24 cellular contexts compared by ENCODE assay signal in the genomic region with DNA sequence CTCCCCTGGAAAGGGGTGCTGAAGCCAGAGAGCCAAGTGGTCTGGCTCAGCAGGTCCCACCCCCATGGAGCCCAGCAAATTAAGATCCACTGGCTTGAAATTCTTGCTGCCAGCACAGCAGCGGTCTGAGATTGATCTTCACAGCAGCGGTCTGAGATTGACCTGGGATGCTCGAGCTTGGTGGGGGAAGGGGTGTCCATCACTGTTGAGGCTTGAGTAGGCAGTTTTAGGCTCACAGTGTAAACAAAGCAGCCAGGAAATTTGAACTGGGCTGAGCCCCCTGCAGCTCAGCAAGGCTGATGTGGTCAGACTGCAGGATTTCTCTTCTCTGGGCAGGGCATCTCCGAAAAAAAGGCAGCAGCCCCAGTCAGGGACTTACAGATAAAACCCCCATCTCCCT. TPM values are rescaled to one million over a fixed set of nuclear protein-coding genes. Genes with fewer than 3 reads are reported as not detected.
"Had no signal": no experiment of that assay in that cellular context is flagged by ENCODE, and none has a peak within 500 bp of the region (broad histone marks: within the 10 kb centered on the region; RNA-seq: fewer than 3 reads in every experiment).

No MANE protein-coding gene starts in this region.

- H3K27ac Mint-ChIP-seq: effector memory CD8-positive, alpha-beta T cell; naive thymus-derived CD8-positive, alpha-beta T cell; stimulated activated memory B cell treated with anti-CD40 and anti-IgM and Interleukin-4, amounts not matched to agents 10 μg/mL and 1 μg/mL and 100 μg/mL, for 72 hours; stimulated activated naive CD8-positive, alpha-beta T cell treated with anti-CD3 and anti-CD28 coated beads, Interleukin-15, Interleukin-2, amounts not matched to agents 100 ng/mL and 50 ng/mL, for 24 hours had no signal

- H3K4me1 Mint-ChIP-seq: naive thymus-derived CD8-positive, alpha-beta T cell; neural crest cell; stimulated activated memory B cell treated with anti-CD40 and anti-IgM and Interleukin-4, amounts not matched to agents 10 μg/mL and 1 μg/mL and 100 μg/mL, for 72 hours had no signal

- DNase-seq: cortex of kidney; effector memory CD8-positive, alpha-beta T cell; erythroblast; foreskin keratinocyte; kidney glomerular epithelial cell; mammary epithelial cell; mucosa of descending colon; naive thymus-derived CD8-positive, alpha-beta T cell; occipital lobe; pancreas; right lobe of liver; spleen; stimulated activated CD4-positive, alpha-beta T cell treated with anti-CD3 and anti-CD28 coated beads, Interleukin-15, amount 100 ng/mL, for 24 hours; stimulated activated CD4-positive, alpha-beta T cell treated with anti-CD3 and anti-CD28 coated beads, Interleukin-1b, Interleukin-23, amount 100 ng/mL, for 48 hours; stimulated activated CD4-positive, alpha-beta T cell treated with anti-CD3 and anti-CD28 coated beads, Interleukin-4, amount 100 ng/mL, for 24 hours; tibial artery; upper lobe of left lung; uterus had no signal

- ATAC-seq: effector memory CD8-positive, alpha-beta T cell; foreskin keratinocyte; left lobe of liver; mucosa of descending colon; naive thymus-derived CD8-positive, alpha-beta T cell; pancreas; right lobe of liver; stimulated activated memory B cell treated with anti-CD40 and anti-IgM and Interleukin-4, amounts not matched to agents 10 μg/mL and 1 μg/mL and 100 μg/mL, for 72 hours had no signal

- H3K36me3 Mint-ChIP-seq: stimulated activated memory B cell treated with anti-CD40 and anti-IgM and Interleukin-4, amounts not matched to agents 10 μg/mL and 1 μg/mL and 100 μg/mL, for 72 hours had no signal

- H3K9me3 Mint-ChIP-seq: effector memory CD8-positive, alpha-beta T cell; stimulated activated memory B cell treated with anti-CD40 and anti-IgM and Interleukin-4, amounts not matched to agents 10 μg/mL and 1 μg/mL and 100 μg/mL, for 72 hours; stimulated activated naive CD8-positive, alpha-beta T cell treated with anti-CD3 and anti-CD28 coated beads, Interleukin-15, Interleukin-2, amounts not matched to agents 100 ng/mL and 50 ng/mL, for 24 hours had no signal

- H3K4me3 Mint-ChIP-seq: effector memory CD8-positive, alpha-beta T cell; naive thymus-derived CD8-positive, alpha-beta T cell; neural crest cell; stimulated activated memory B cell treated with anti-CD40 and anti-IgM and Interleukin-4, amounts not matched to agents 10 μg/mL and 1 μg/mL and 100 μg/mL, for 72 hours; stimulated activated naive CD8-positive, alpha-beta T cell treated with anti-CD3 and anti-CD28 coated beads, Interleukin-15, Interleukin-2, amounts not matched to agents 100 ng/mL and 50 ng/mL, for 24 hours had no signal

RNA-seq across cellular contexts. Expression of a gene that starts 41.3 kb away (rescaled TPM):
- total RNA-seq: endothelial cell of umbilical vein; foreskin keratinocyte; lower leg skin; mammary epithelial cell; naive thymus-derived CD8-positive, alpha-beta T cell had no signal
